Comparison of ENCODE assay signal across 31 cellular contexts in genomic region chr19:28128341-28128740, GRCh38.
"Had no signal": no experiment of that assay in that cellular context is flagged by ENCODE, and none has a peak within 500 bp of the region (broad histone marks: within the 10 kb centered on the region; RNA-seq: fewer than 3 reads in every experiment).

No MANE protein-coding gene starts in this region.

- H3K4me3 ChIP-seq: adrenal gland, body of pancreas had no signal

- ATAC-seq: activated CD4-positive, CD25-positive, alpha-beta regulatory T cell treated with anti-CD3 and anti-CD28 coated beads, Interleukin-2, amount 50 U/mL, for 24 hours; activated CD8-positive, alpha-beta T cell treated with anti-CD3 and anti-CD28 coated beads for 36 hours; activated naive CD8-positive, alpha-beta T cell treated with anti-CD3 and anti-CD28 coated beads, Interleukin-2, amount 50 U/mL, for 24 hours; activated T-cell treated with anti-CD3 and anti-CD28 coated beads, Interleukin-2, amount 50 U/mL, for 4 hours; activated T-helper 17 cell treated with anti-CD3 and anti-CD28 coated beads, Interleukin-2, amount 50 U/mL, for 72 hours; body of pancreas; effector memory CD8-positive, alpha-beta T cell had no signal

- DNase-seq: activated B cell treated with CpG ODN at 0.5 μM for 24 hours; activated CD4-positive, alpha-beta T cell treated with anti-CD3 and anti-CD28 coated beads for 48 hours; activated CD4-positive, alpha-beta T cell treated with anti-CD3 and anti-CD28 coated beads, Interleukin-2, amount 50 U/mL, for 1 hour; activated CD4-positive, alpha-beta T cell treated with anti-CD3 and anti-CD28 coated beads, Interleukin-2, amount 50 U/mL, for 48 hours; activated CD8-positive, alpha-beta memory T cell treated with anti-CD3 and anti-CD28 coated beads for 24 hours; activated CD8-positive, alpha-beta T cell treated with anti-CD3 and anti-CD28 coated beads for 36 hours; activated effector memory CD4-positive, alpha-beta T cell treated with anti-CD3 and anti-CD28 coated beads, Interleukin-2, amount 50 U/mL, for 16 hours; activated naive CD4-positive, alpha-beta T cell treated with anti-CD3 and anti-CD28 coated beads for 36 hours; activated naive CD8-positive, alpha-beta T cell treated with anti-CD3 and anti-CD28 coated beads for 36 hours; activated naive CD8-positive, alpha-beta T cell treated with anti-CD3 and anti-CD28 coated beads, Interleukin-2, amount 50 U/mL, for 24 hours; activated T-cell treated with anti-CD3 and anti-CD28 coated beads, Interleukin-2, amount 50 U/mL, for 4 hours; adrenal gland; amygdala; aorta; body of pancreas; caudate nucleus; cortex of kidney; dermis blood vessel endothelial cell; effector CD4-positive, alpha-beta T cell; effector memory CD8-positive, alpha-beta T cell; foreskin fibroblast; head of caudate nucleus; T-helper 2 cell had no signal

- H3K27ac Mint-ChIP-seq: activated B cell treated with CpG ODN at 0.5 μM for 24 hours; activated CD8-positive, alpha-beta T cell treated with anti-CD3 and anti-CD28 coated beads for 36 hours; activated naive CD4-positive, alpha-beta T cell treated with anti-CD3 and anti-CD28 coated beads for 36 hours; activated naive CD4-positive, alpha-beta T cell treated with anti-CD3 and anti-CD28 coated beads, Interleukin-2, amount 50 U/mL, for 24 hours; activated naive CD8-positive, alpha-beta T cell treated with anti-CD3 and anti-CD28 coated beads for 36 hours; activated naive CD8-positive, alpha-beta T cell treated with anti-CD3 and anti-CD28 coated beads, Interleukin-2, amount 50 U/mL, for 24 hours; activated T-helper 17 cell treated with anti-CD3 and anti-CD28 coated beads, Interleukin-2, amount 50 U/mL, for 72 hours; effector memory CD8-positive, alpha-beta T cell had no signal

- FAIRE-seq: colon, frontal cortex, TTC549 had no signal

- H3K4me3 Mint-ChIP-seq: activated B cell treated with CpG ODN at 0.5 μM for 24 hours; activated CD8-positive, alpha-beta T cell treated with anti-CD3 and anti-CD28 coated beads for 36 hours; activated naive CD4-positive, alpha-beta T cell treated with anti-CD3 and anti-CD28 coated beads for 36 hours; activated naive CD4-positive, alpha-beta T cell treated with anti-CD3 and anti-CD28 coated beads, Interleukin-2, amount 50 U/mL, for 24 hours; activated naive CD8-positive, alpha-beta T cell treated with anti-CD3 and anti-CD28 coated beads for 36 hours; activated naive CD8-positive, alpha-beta T cell treated with anti-CD3 and anti-CD28 coated beads, Interleukin-2, amount 50 U/mL, for 24 hours; activated T-cell treated with anti-CD3 and anti-CD28 coated beads, Interleukin-2, amount 50 U/mL, for 4 hours; activated T-helper 17 cell treated with anti-CD3 and anti-CD28 coated beads, Interleukin-2, amount 50 U/mL, for 72 hours; effector memory CD8-positive, alpha-beta T cell had no signal

- H3K27me3 Mint-ChIP-seq: activated B cell treated with CpG ODN at 0.5 μM for 24 hours; activated CD8-positive, alpha-beta T cell treated with anti-CD3 and anti-CD28 coated beads for 36 hours; activated naive CD8-positive, alpha-beta T cell treated with anti-CD3 and anti-CD28 coated beads for 36 hours; activated naive CD8-positive, alpha-beta T cell treated with anti-CD3 and anti-CD28 coated beads, Interleukin-2, amount 50 U/mL, for 24 hours; activated T-helper 17 cell treated with anti-CD3 and anti-CD28 coated beads, Interleukin-2, amount 50 U/mL, for 72 hours had no signal

- H3K9me3 ChIP-seq: adrenal gland, body of pancreas had no signal

- H3K4me1 ChIP-seq: body of pancreas had no signal

- H3K36me3 Mint-ChIP-seq: activated naive CD4-positive, alpha-beta T cell treated with anti-CD3 and anti-CD28 coated beads, Interleukin-2, amount 50 U/mL, for 24 hours; activated naive CD8-positive, alpha-beta T cell treated with anti-CD3 and anti-CD28 coated beads for 36 hours had no signal

- H3K36me3 ChIP-seq: adrenal gland had no signal

- H3K4me1 Mint-ChIP-seq: activated B cell treated with CpG ODN at 0.5 μM for 24 hours; activated naive CD4-positive, alpha-beta T cell treated with anti-CD3 and anti-CD28 coated beads, Interleukin-2, amount 50 U/mL, for 24 hours; activated naive CD8-positive, alpha-beta T cell treated with anti-CD3 and anti-CD28 coated beads for 36 hours; activated naive CD8-positive, alpha-beta T cell treated with anti-CD3 and anti-CD28 coated beads, Interleukin-2, amount 50 U/mL, for 24 hours; activated T-helper 17 cell treated with anti-CD3 and anti-CD28 coated beads, Interleukin-2, amount 50 U/mL, for 72 hours had no signal

- H3K27me3 ChIP-seq: adrenal gland, body of pancreas had no signal

- H3K27ac ChIP-seq: adrenal gland, body of pancreas, epithelial cell of prostate, VCaP had no signal

- H3K9me3 Mint-ChIP-seq: activated naive CD8-positive, alpha-beta T cell treated with anti-CD3 and anti-CD28 coated beads for 36 hours had no signal
